ENCODE assay signal across 8 cellular contexts in the genomic region with DNA sequence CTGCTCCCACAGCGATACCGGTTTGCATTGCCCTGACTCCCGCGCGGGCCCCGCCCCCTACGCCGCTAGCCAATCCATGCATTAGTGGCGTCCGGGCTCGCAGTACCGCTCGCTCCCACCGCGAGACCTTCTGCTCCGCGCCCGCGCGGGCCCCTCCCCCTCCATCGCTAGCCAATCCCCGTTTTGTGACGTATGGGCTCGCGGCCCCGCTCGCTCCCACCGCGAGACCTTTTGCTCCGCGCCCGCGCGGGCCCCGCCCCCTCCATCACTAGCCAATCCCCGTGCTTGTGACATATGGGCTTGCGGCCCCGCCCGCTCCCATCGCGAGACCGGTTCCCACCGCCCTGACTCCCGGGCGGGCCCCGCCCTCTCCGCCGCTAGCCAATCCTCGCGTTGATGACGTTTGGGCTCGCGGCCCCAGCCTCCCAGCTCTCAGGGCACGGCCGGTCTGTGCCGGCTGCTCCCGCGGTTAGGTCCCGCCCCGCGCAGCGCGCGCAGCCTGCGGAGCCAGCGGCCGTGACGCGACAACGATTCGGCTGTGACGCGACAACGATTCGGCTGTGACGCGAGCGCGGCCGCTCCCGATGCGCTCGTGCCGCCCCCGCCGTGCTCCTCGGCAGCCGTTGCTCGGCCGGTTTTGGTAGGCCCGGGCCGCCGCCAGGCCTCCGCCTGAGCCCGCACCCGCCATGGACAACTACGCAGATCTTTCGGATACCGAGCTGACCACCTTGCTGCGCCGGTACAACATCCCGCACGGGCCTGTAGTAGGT.
DNase-seq lines count a peak whose midpoint lies in the region; ATAC-seq and FAIRE-seq lines count a peak whose summit lies in the region.

EMD (plus strand) TSS at position 497 of the 770 bp plus-strand sequence; CDS start at position 687, 190 bp downstream.

- FAIRE-seq in colon (lab: Jason Lieb, UNC) = peak; percentile 95

- H3K27me3 ChIP-seq in layer of hippocampus (ENCODE audit: control insufficient read depth, insufficient read depth, low read length) = no peaks in the 10 kb centered on the region

- peak within 1 kb of the TSS; percentile 98 for H3K27ac ChIP-seq in layer of hippocampus (ENCODE audit: low read depth, low read length)

- ATAC-seq in HG03442 (IDR thresholded peaks at IDR 0.05; ENCODE audit: unreplicated experiment) = peak; percentile 71

- DNase-seq in AML-193 (lab: John Stamatoyannopoulos, UW) = peak; percentile 86 to 89
- DNase-seq in GM19238 (ENCODE audit: insufficient read length, low spot score) = peak; percentile 85
- DNase-seq in NCI-H524 treated with DMSO at 0.1 percent for 48 hours (lab: John Stamatoyannopoulos, UW) = peak; percentile 97
- DNase-seq in activated CD4-positive, alpha-beta T cell treated with anti-CD3 and anti-CD28 coated beads for 48 hours = peak; percentile 96
- peak; percentile 87 to 93 for DNase-seq in stimulated activated CD4-positive, alpha-beta T cell treated with anti-CD3 and anti-CD28 coated beads, Interleukin-1b, Interleukin-23, amount 100 ng/mL, for 4 hours (ENCODE audit: low read depth in 2 of 2)

Comparison
In these comparisons a context has a peak if more than half of its experiments do, and no peak if none do; other contexts are left out.
1. Peak in every context shown above with its lines: DNase-seq, ATAC-seq and H3K27ac ChIP-seq.